In genomic region chr1:171652234-171652822, GRCh38 we compare ENCODE assay signal across 27 cellular contexts. TPM values are rescaled to one million over a fixed set of nuclear protein-coding genes. Genes with fewer than 3 reads are reported as not detected.
DNase-seq lines count a peak whose midpoint lies in the region; ATAC-seq and TF ChIP-seq lines count a peak whose summit lies in the region.
"Had no signal": no experiment of that assay in that cellular context is flagged by ENCODE, and none has a peak within 500 bp of the region (broad histone marks: within the 10 kb centered on the region; RNA-seq: fewer than 3 reads in every experiment).

Gene MYOC, minus strand, starts transcription at chr1:171652688. Its CDS starts 77 bp downstream, at chr1:171652611.

- H3K36me3 ChIP-seq in mesenchymal stem cell (ENCODE audit: control insufficient read depth in 1 of 2, insufficient read depth in 2 of 2, low read depth in 1 of 2, low read length in 2 of 2) (no peaks in the 10 kb centered on the region), sigmoid colon (no peaks in the 10 kb centered on the region), vagina (no peaks in the 10 kb centered on the region)
- H3K36me3 ChIP-seq: HAP-1, heart left ventricle, left lung, neutrophil had no signal

- peak within 1 kb of the TSS; percentile 68 for H3K9ac ChIP-seq in mesenchymal stem cell (ENCODE audit: low read length)

- no peak within 1 kb of the TSS for H3K4me2 ChIP-seq in mesenchymal stem cell (ENCODE audit: low read length, poor library complexity, severe bottlenecking)

- H3K4ac ChIP-seq in mesenchymal stem cell (ENCODE audit: low read depth in 1 of 2, low read length in 2 of 2): no peak within 1 kb of the TSS

- H3K18ac ChIP-seq in mesenchymal stem cell (ENCODE audit: low read depth in 1 of 2, low read length in 2 of 2): no peak within 1 kb of the TSS

- 86% methylated on average over 8 of the region's 8 CpGs for WGBS in mesenchymal stem cell
- 73 to 78% methylated on average over 8 of the region's 8 CpGs for WGBS in sigmoid colon, 2 donors

- DNase-seq in Right ventricle myocardium inferior (ENCODE audit: missing footprints) (peak; percentile 54), left cardiac atrium (no peak), mesenchymal stem cell (no peak), sigmoid colon (peak; percentile 56), vagina (ENCODE audit: extremely low spot score in 2 of 2) (no peak), COLO668 (lab: John Stamatoyannopoulos, UW; ENCODE audit: unreplicated experiment) (no peak), NCI-H1048 (lab: John Stamatoyannopoulos, UW) (no peak)
- DNase-seq: activated B cell treated with CpG ODN at 0.5 μM for 24 hours; activated CD8-positive, alpha-beta T cell treated with anti-CD3 and anti-CD28 coated beads, Interleukin-2, amount 10 ng/mL, durations not matched to agents 7 days and 5 days; activated naive CD4-positive, alpha-beta T cell treated with Interleukin-2 at 50 U/mL for 16 hours; activated T-cell treated with anti-CD3 and anti-CD28 coated beads, Interleukin-2, amount 50 U/mL, for 4 hours; amniotic stem cell; CD4-positive, alpha-beta memory T cell; dermis blood vessel endothelial cell; GF-D8; left lung; NCI-H1417 treated with DMSO at 0.1 percent for 48 hours; NCI-H526; stimulated activated CD8-positive, alpha-beta memory T cell treated with anti-CD3 and anti-CD28 coated beads, Interleukin-4, amount 100 ng/mL, for 48 hours; T-helper 9 cell had no signal

- ATAC-seq in Right ventricle myocardium inferior (peak; percentile 1), left cardiac atrium (no peak), HG03460 (IDR thresholded peaks at IDR 0.05; ENCODE audit: unreplicated experiment) (no peak)
- ATAC-seq: activated CD8-positive, alpha-beta T cell treated with anti-CD3 and anti-CD28 coated beads, Interleukin-2, amount 10 ng/mL, durations not matched to agents 7 days and 5 days; activated T-cell treated with anti-CD3 and anti-CD28 coated beads, Interleukin-2, amount 50 U/mL, for 4 hours; heart left ventricle; left lung had no signal

- no peak within 1 kb of the TSS for H4K8ac ChIP-seq in mesenchymal stem cell (ENCODE audit: low read length)

- H3K9me3 ChIP-seq in mesenchymal stem cell (ENCODE audit: control insufficient read depth, low read length) (no peaks in the 10 kb centered on the region), sigmoid colon (no peaks in the 10 kb centered on the region), vagina (no peaks in the 10 kb centered on the region)
- H3K9me3 ChIP-seq: HAP-1, heart left ventricle, left lung, neutrophil had no signal

- H2AFZ ChIP-seq in mesenchymal stem cell (ENCODE audit: low read depth, low read length): no peak within 1 kb of the TSS

- H3K79me1 ChIP-seq in mesenchymal stem cell (replicated peaks; ENCODE audit: low read length, poor library complexity, severe bottlenecking): no peaks in the 10 kb centered on the region

- no peak within 1 kb of the TSS for H2BK120ac ChIP-seq in mesenchymal stem cell (ENCODE audit: low read depth, low read length)

- H3K4me1 ChIP-seq in mesenchymal stem cell (ENCODE audit: control insufficient read depth, insufficient read depth, low read depth, low read length) (peaks cover 8% of the 10 kb centered on the region), sigmoid colon (peaks cover 0 to 41% (median 40%) of the 10 kb centered on the region in 4 donors), vagina (peaks cover 34% of the 10 kb centered on the region)
- H3K4me1 ChIP-seq: HAP-1 had no signal

- TF ChIP-seq EP300 in sigmoid colon (IDR thresholded peaks at IDR 0.05): no peak

- no peak within 1 kb of the TSS for H2BK15ac ChIP-seq in mesenchymal stem cell (ENCODE audit: low read depth, poor library complexity, severe bottlenecking)

- no peak within 1 kb of the TSS for H3K4me3 ChIP-seq in mesenchymal stem cell (ENCODE audit: insufficient read depth in 1 of 2, low read depth in 1 of 2, low read length in 2 of 2)
- no peak within 1 kb of the TSS for H3K4me3 ChIP-seq in sigmoid colon
- H3K4me3 ChIP-seq in vagina: no peak within 1 kb of the TSS
- H3K4me3 ChIP-seq: HAP-1, left lung had no signal

- H2BK5ac ChIP-seq in mesenchymal stem cell (ENCODE audit: low read depth, low read length, poor library complexity, severe bottlenecking): no peak within 1 kb of the TSS

- H3K23ac ChIP-seq in mesenchymal stem cell (ENCODE audit: low read length in 2 of 2): no peak within 1 kb of the TSS

- peak within 1 kb of the TSS in 1 of 2 experiments; percentile 74 for H3K14ac ChIP-seq in mesenchymal stem cell (ENCODE audit: low read length in 2 of 2)

- TF ChIP-seq CTCF in sigmoid colon (IDR thresholded peaks at IDR 0.05) (no peak), vagina (IDR thresholded peaks at IDR 0.05) (no peak)

- H2AK5ac ChIP-seq in mesenchymal stem cell (ENCODE audit: low read length, severe bottlenecking): no peak within 1 kb of the TSS

- no peak within 1 kb of the TSS for H2BK12ac ChIP-seq in mesenchymal stem cell (ENCODE audit: low read length in 2 of 2)

- H3K27me3 ChIP-seq in mesenchymal stem cell (ENCODE audit: control insufficient read depth in 1 of 2, insufficient read depth in 1 of 2, low read length in 2 of 2) (peaks cover 0 to 4% of the 10 kb centered on the region in 2 experiments), sigmoid colon (no peaks in the 10 kb centered on the region), vagina (no peaks in the 10 kb centered on the region)
- H3K27me3 ChIP-seq: heart left ventricle, left lung had no signal

- H3K27ac ChIP-seq in mesenchymal stem cell (ENCODE audit: low read length, poor library complexity, severe bottlenecking) (no peak within 1 kb of the TSS), sigmoid colon (peak within 1 kb of the TSS; percentile 70 to 88 (median 76)), vagina (peak within 1 kb of the TSS; percentile 89)
- H3K27ac ChIP-seq: 22Rv1, neutrophil had no signal

- intact Hi-C loops in Right ventricle myocardium inferior (cut with DNase I): loop anchor here (5.0 kb wide), 1 partner anchor 130 kb away; the partner anchor contains the start of gene METTL13
- intact Hi-C loops in left cardiac atrium (cut with DNase I): no loop called here
- intact Hi-C loops in sigmoid colon (cut with DNase I): no loop called here
- intact Hi-C loops in vagina (cut with DNase I): no loop called here

- TF ChIP-seq POLR2A in sigmoid colon (IDR thresholded peaks at IDR 0.05) (no peak), vagina (IDR thresholded peaks at IDR 0.05) (no peak)

- H4K91ac ChIP-seq in mesenchymal stem cell (ENCODE audit: low read length): no peak within 1 kb of the TSS

RNA-seq across cellular contexts. Expression of gene MYOC, which starts in this region (rescaled TPM):
- total RNA-seq in Right ventricle myocardium inferior (5.3 TPM), left cardiac atrium (10 to 100 TPM in 1 of 2 donors, 1 to 10 TPM in 1; 7.4 to 10.9 TPM), sigmoid colon (10 to 100 TPM in 2 of 4 donors, 1 to 10 TPM in 2; 6.5 to 31.0 (median 9.5) TPM), vagina (19.4 TPM)
- not detected for polyA plus RNA-seq in mesenchymal stem cell (2013, experiment 1 of 2)
- not detected for polyA plus RNA-seq in mesenchymal stem cell (2013, experiment 2 of 2)
- polyA plus RNA-seq in sigmoid colon: 1 to 10 TPM in 1 of 3 donors, under 1 TPM in 1, not detected in 1; 0.50 to 1.2 TPM
- total RNA-seq: activated B cell treated with CpG ODN at 0.5 μM for 24 hours; activated CD8-positive, alpha-beta T cell treated with anti-CD3 and anti-CD28 coated beads, Interleukin-2, amount 10 ng/mL, durations not matched to agents 7 days and 5 days; activated T-cell treated with anti-CD3 and anti-CD28 coated beads, Interleukin-2, amount 50 U/mL, for 4 hours; CD4-positive, alpha-beta memory T cell; dermis blood vessel endothelial cell; endothelial cell of umbilical vein; MCF 10A had no signal
- polyA plus RNA-seq: CD4-positive, alpha-beta memory T cell; endothelial cell of umbilical vein had no signal

Comparison
In these comparisons a context has a peak if more than half of its experiments do, and no peak if none do; other contexts are left out.
1. DNase-seq: peak in Right ventricle myocardium inferior (single experiment) and sigmoid colon (single experiment); none in left cardiac atrium (single experiment), mesenchymal stem cell (single experiment), vagina (0 of 2), COLO668 (single experiment) and NCI-H1048 (single experiment).